18 cellular contexts compared by ENCODE assay signal in genomic region chr20:46270977-46271744, GRCh38. TPM values are rescaled to one million over a fixed set of nuclear protein-coding genes. Genes with fewer than 3 reads are reported as not detected.
DNase-seq lines count a peak whose midpoint lies in the region; ATAC-seq and TF ChIP-seq lines count a peak whose summit lies in the region.
"Had no signal": no experiment of that assay in that cellular context is flagged by ENCODE, and none has a peak within 500 bp of the region (broad histone marks: within the 10 kb centered on the region; RNA-seq: fewer than 3 reads in every experiment).

No MANE protein-coding gene starts in this region.

- no peaks in the 10 kb centered on the region for H3K36me3 ChIP-seq in WERI-Rb-1
- no peaks in the 10 kb centered on the region for H3K36me3 ChIP-seq in lower lobe of right lung
- H3K36me3 ChIP-seq: BE2C, SJCRH30 had no signal

- H3K4me3 ChIP-seq in WERI-Rb-1 (ENCODE audit: low read depth, low read length) (no peak overlapping the region), lower lobe of right lung (no peak overlapping the region)
- H3K4me3 ChIP-seq: GM23338, SJCRH30 had no signal

- TF ChIP-seq CTCF in WERI-Rb-1 (IDR thresholded peaks at IDR 0.05; ENCODE audit: low read depth, low read length) (no peak), lower lobe of right lung (IDR thresholded peaks at IDR 0.05) (no peak)

- H3K9me3 ChIP-seq in WERI-Rb-1 (ENCODE audit: severe bottlenecking) (peaks cover 8% of the 10 kb centered on the region), lower lobe of right lung (no peaks in the 10 kb centered on the region)
- H3K9me3 ChIP-seq: BE2C, SJCRH30 had no signal

- H3K4me1 ChIP-seq in lower lobe of right lung = no peaks in the 10 kb centered on the region
- H3K4me1 ChIP-seq: BE2C, SJCRH30 had no signal

- intact Hi-C loops in lower lobe of right lung (cut with DNase I) = no loop called here

- ATAC-seq in lower lobe of right lung = no peak
- no peak for ATAC-seq in activated CD4-positive, CD25-positive, alpha-beta regulatory T cell treated with anti-CD3 and anti-CD28 coated beads, Interleukin-2, amount 50 U/mL, for 24 hours
- ATAC-seq: GM23338, HCT116, PC-3 had no signal

- H3K27ac ChIP-seq in WERI-Rb-1 = peak overlapping the region; percentile 92
- H3K27ac ChIP-seq in lower lobe of right lung = no peak overlapping the region
- H3K27ac ChIP-seq: 22Rv1, SJCRH30 had no signal

- H3K27me3 ChIP-seq in WERI-Rb-1 (ENCODE audit: insufficient read depth, low read depth, severe bottlenecking) (no peaks in the 10 kb centered on the region), lower lobe of right lung (ENCODE audit: low read depth) (peaks cover 40% of the 10 kb centered on the region)
- H3K27me3 ChIP-seq: BE2C had no signal

- DNase-seq in DMS79 treated with DMSO at 0.1 percent for 48 hours (lab: John Stamatoyannopoulos, UW) = peak; percentile 30
- DNase-seq in DMS79 (lab: John Stamatoyannopoulos, UW) = no peak
- DNase-seq in NCI-H1092 treated with DMSO at 0.1 percent for 48 hours (lab: John Stamatoyannopoulos, UW) = peak; percentile 54
- peak; percentile 71 for DNase-seq in NCI-H2171 treated with DMSO at 0.1 percent for 48 hours (lab: John Stamatoyannopoulos, UW)
- DNase-seq in WERI-Rb-1 = no peak
- no peak for DNase-seq in stimulated activated CD4-positive, alpha-beta T cell treated with anti-CD3 and anti-CD28 coated beads, Interleukin-15, amount 100 ng/mL, for 24 hours
- DNase-seq in lower lobe of right lung = no peak
- DNase-seq: BE2C; CD4-positive, alpha-beta T cell; KBM-7; NCI-H2029; PC-3; T-helper 2 cell had no signal

RNA-seq across cellular contexts. Expression of gene CDH22, which starts 37.1 kb away (rescaled TPM):
- total RNA-seq in lower lobe of right lung = 0.35 TPM
- total RNA-seq: CD4-positive, alpha-beta T cell; PC-3 had no signal

Comparison
In these comparisons a context has a peak if more than half of its experiments do, and no peak if none do; other contexts are left out.
1. DNase-seq: peak in DMS79 treated with DMSO at 0.1 percent for 48 hours (single experiment), NCI-H1092 treated with DMSO at 0.1 percent for 48 hours (single experiment) and NCI-H2171 treated with DMSO at 0.1 percent for 48 hours (single experiment); none in DMS79 (single experiment), WERI-Rb-1 (single experiment), stimulated activated CD4-positive, alpha-beta T cell treated with anti-CD3 and anti-CD28 coated beads, Interleukin-15, amount 100 ng/mL, for 24 hours (single experiment) and lower lobe of right lung (single experiment).